20 cellular contexts compared by ENCODE assay signal in genomic region chr3:95654567-95655362, GRCh38.
"Had no signal": no experiment of that assay in that cellular context is flagged by ENCODE, and none has a peak within 500 bp of the region (broad histone marks: within the 10 kb centered on the region; RNA-seq: fewer than 3 reads in every experiment).

No MANE protein-coding gene starts in this region.

- H3K4me1 ChIP-seq: lower lobe of right lung, right lobe of liver, stomach, suprapubic skin, tibial nerve had no signal

- H3K4me3 ChIP-seq: lower lobe of right lung, right lobe of liver, skin epidermis, stomach, suprapubic skin, tibial nerve had no signal

- H3K4me1 Mint-ChIP-seq: activated CD4-positive, alpha-beta memory T cell treated with anti-CD3 and anti-CD28 coated beads, Interleukin-2, amount 10 ng/mL, durations not matched to agents 7 days and 5 days; activated naive CD8-positive, alpha-beta T cell treated with anti-CD3 and anti-CD28 coated beads, Interleukin-2, amount 50 U/mL, for 24 hours; brain; immature natural killer cell; naive thymus-derived CD4-positive, alpha-beta T cell; neural crest cell; stimulated activated memory B cell treated with anti-CD40 and anti-IgM and Interleukin-4, amounts not matched to agents 10 μg/mL and 1 μg/mL and 100 μg/mL, for 72 hours had no signal

- DNase-seq: activated CD4-positive, alpha-beta memory T cell treated with anti-CD3 and anti-CD28 coated beads, Interleukin-2, amount 10 ng/mL, durations not matched to agents 7 days and 5 days; activated CD4-positive, alpha-beta T cell treated with anti-CD3 and anti-CD28 coated beads for 48 hours; activated CD4-positive, CD25-positive, alpha-beta regulatory T cell; activated gamma-delta T cell; activated naive CD4-positive, alpha-beta T cell treated with anti-CD3 and anti-CD28 coated beads, Interleukin-2, amount 50 U/mL, for 16 hours; activated naive CD8-positive, alpha-beta T cell treated with anti-CD3 and anti-CD28 coated beads, Interleukin-2, amount 50 U/mL, for 24 hours; erythroblast; foreskin fibroblast; immature natural killer cell; lower lobe of right lung; naive thymus-derived CD4-positive, alpha-beta T cell; right lobe of liver; stomach; T-helper 9 cell had no signal

- H3K36me3 ChIP-seq: lower lobe of right lung, right lobe of liver, stomach, suprapubic skin, tibial nerve had no signal

- H3K27me3 ChIP-seq: right lobe of liver, stomach, suprapubic skin, tibial nerve had no signal

- H3K4me3 Mint-ChIP-seq: activated CD4-positive, alpha-beta memory T cell treated with anti-CD3 and anti-CD28 coated beads, Interleukin-2, amount 10 ng/mL, durations not matched to agents 7 days and 5 days; activated naive CD8-positive, alpha-beta T cell treated with anti-CD3 and anti-CD28 coated beads, Interleukin-2, amount 50 U/mL, for 24 hours; brain; immature natural killer cell; naive thymus-derived CD4-positive, alpha-beta T cell; neural crest cell; stimulated activated memory B cell treated with anti-CD40 and anti-IgM and Interleukin-4, amounts not matched to agents 10 μg/mL and 1 μg/mL and 100 μg/mL, for 72 hours had no signal

- H3K9me3 Mint-ChIP-seq: activated naive CD8-positive, alpha-beta T cell treated with anti-CD3 and anti-CD28 coated beads, Interleukin-2, amount 50 U/mL, for 24 hours had no signal

- H3K27ac Mint-ChIP-seq: activated CD4-positive, alpha-beta memory T cell treated with anti-CD3 and anti-CD28 coated beads, Interleukin-2, amount 10 ng/mL, durations not matched to agents 7 days and 5 days; activated naive CD8-positive, alpha-beta T cell treated with anti-CD3 and anti-CD28 coated beads, Interleukin-2, amount 50 U/mL, for 24 hours; brain; immature natural killer cell; naive thymus-derived CD4-positive, alpha-beta T cell; stimulated activated memory B cell treated with anti-CD40 and anti-IgM and Interleukin-4, amounts not matched to agents 10 μg/mL and 1 μg/mL and 100 μg/mL, for 72 hours had no signal

- H3K27ac ChIP-seq: lower lobe of right lung, right lobe of liver, skin epidermis, stomach, suprapubic skin, tibial nerve had no signal

- H3K36me3 Mint-ChIP-seq: brain; immature natural killer cell; naive thymus-derived CD4-positive, alpha-beta T cell; stimulated activated memory B cell treated with anti-CD40 and anti-IgM and Interleukin-4, amounts not matched to agents 10 μg/mL and 1 μg/mL and 100 μg/mL, for 72 hours had no signal

- H3K27me3 Mint-ChIP-seq: activated CD4-positive, alpha-beta memory T cell treated with anti-CD3 and anti-CD28 coated beads, Interleukin-2, amount 10 ng/mL, durations not matched to agents 7 days and 5 days; activated naive CD8-positive, alpha-beta T cell treated with anti-CD3 and anti-CD28 coated beads, Interleukin-2, amount 50 U/mL, for 24 hours; naive thymus-derived CD4-positive, alpha-beta T cell; stimulated activated memory B cell treated with anti-CD40 and anti-IgM and Interleukin-4, amounts not matched to agents 10 μg/mL and 1 μg/mL and 100 μg/mL, for 72 hours had no signal
